8 cellular contexts compared by ENCODE assay signal in the genomic region with DNA sequence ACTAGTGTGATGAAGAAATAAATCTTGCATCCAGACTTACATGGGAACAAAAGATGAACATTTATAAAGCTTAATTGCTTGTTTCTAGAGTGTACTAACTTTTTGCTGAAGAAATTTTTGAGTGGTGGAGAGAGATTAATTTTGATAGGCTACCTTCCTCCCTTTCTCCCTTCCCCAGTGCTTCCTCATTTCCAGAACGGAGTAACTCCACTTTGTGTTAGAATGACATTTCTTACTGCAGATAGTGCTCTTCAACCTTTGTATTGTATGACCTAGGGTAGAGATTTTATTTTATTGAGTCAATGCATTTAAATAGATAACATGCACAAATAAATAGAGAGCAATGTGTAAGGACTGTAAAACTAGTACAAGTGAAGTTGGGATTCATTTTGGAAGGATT. TPM values are rescaled to one million over a fixed set of nuclear protein-coding genes. Genes with fewer than 3 reads are reported as not detected.
A peak's percentile ranks its signal among the peaks of the same experiment; 100 is the strongest.
DNase-seq lines count a peak whose midpoint lies in the region; ATAC-seq and TF ChIP-seq lines count a peak whose summit lies in the region.

No MANE protein-coding gene starts in this region.

- H3K4me3 Mint-ChIP-seq in CD8-positive, alpha-beta T cell: peak overlapping the region; percentile 83
- peak overlapping the region; percentile 94 for H3K4me3 Mint-ChIP-seq in natural killer cell treated with Interleukin-12 subunit alpha and Interleukin-12 subunit beta and Interleukin-15 and Interleukin-18, amount 100 ng/mL, for 72 hours

- dilution Hi-C loops in mammary epithelial cell (cut with HindIII; ENCODE audit: low sequenced_read_pairs): no loop called here

- peaks cover 23% of the 10 kb centered on the region for H3K4me1 ChIP-seq in CD8-positive, alpha-beta T cell (ENCODE audit: insufficient read depth, low read length)
- H3K4me1 ChIP-seq in mammary epithelial cell (ENCODE audit: insufficient read depth, low read length): peaks cover 3% of the 10 kb centered on the region

- H2AFZ ChIP-seq in mammary epithelial cell (ENCODE audit: low read depth, low read length): no peak overlapping the region

- H4K20me1 ChIP-seq in mammary epithelial cell (ENCODE audit: insufficient read depth, low read length): peaks cover 2% of the 10 kb centered on the region

- peaks cover 68% of the 10 kb centered on the region for H3K79me2 ChIP-seq in mammary epithelial cell (ENCODE audit: insufficient read depth, low read length)

- in situ Hi-C loops in mammary epithelial cell (cut with MboI; ENCODE audit: low sequenced_read_pairs in 2 of 2): loop anchor here in 1 of 2 donors (10.0 kb wide), 1 partner anchor 144 kb away; the partner anchor contains the start of gene RNF7

- CTCF ChIA-PET in CD8-positive, alpha-beta T cell (lab: Charles Lee): interaction anchor here (1.2 to 1.3 kb wide), 2 partner anchors 139 to 145 kb away, joined by 3 to 5 read pairs; no protein-coding TSS in a partner anchor
- CTCF ChIA-PET in mammary epithelial cell (lab: Charles Lee; ENCODE audit: low non-redundant PET): interaction anchor here (0.6 kb wide), 1 partner anchor 35 kb away, joined by 3 read pairs; no protein-coding TSS in a partner anchor

- peaks cover 46% of the 10 kb centered on the region for H3K4me1 Mint-ChIP-seq in CD8-positive, alpha-beta T cell (ENCODE audit: low read depth)
- H3K4me1 Mint-ChIP-seq in natural killer cell treated with Interleukin-12 subunit alpha and Interleukin-12 subunit beta and Interleukin-15 and Interleukin-18, amount 100 ng/mL, for 72 hours (ENCODE audit: low read depth in 2 of 2): peaks cover 30 to 33% of the 10 kb centered on the region in 2 donors

- no peaks in the 10 kb centered on the region for H3K9me3 Mint-ChIP-seq in CD8-positive, alpha-beta T cell
- no peaks in the 10 kb centered on the region for H3K9me3 Mint-ChIP-seq in natural killer cell treated with Interleukin-12 subunit alpha and Interleukin-12 subunit beta and Interleukin-15 and Interleukin-18, amount 100 ng/mL, for 72 hours

- 18% methylated on average over 1 of the region's 1 CpG for WGBS in mammary epithelial cell (ENCODE audit: low coverage, missing lambda C conversion rate)

- no peak for DNase-seq in CD8-positive, alpha-beta T cell
- DNase-seq in LNCaP clone FGC (ENCODE audit: low read depth) (no peak), mammary epithelial cell (no peak), DMS114 treated with DMSO at 0.1 percent for 48 hours (lab: John Stamatoyannopoulos, UW; ENCODE audit: unreplicated experiment) (no peak), AG08396 (ENCODE audit: low spot score) (no peak), GDM1 (lab: John Stamatoyannopoulos, UW) (no peak)
- no peak for DNase-seq in natural killer cell treated with Interleukin-12 subunit alpha and Interleukin-12 subunit beta and Interleukin-15 and Interleukin-18, amount 100 ng/mL, for 72 hours (ENCODE audit: low spot score)

- intact Hi-C loops in CD8-positive, alpha-beta T cell (cut with DNase I, micrococcal nuclease): loop anchor here (2.0 to 10.0 kb wide), 12 partner anchors 34 to 1244 kb away; partner anchors contain the start of genes TFDP2 (in 2 of the 2), GK5 (in 1 of the 2), PXYLP1 (in 1 of the 2) and RASA2 (in 1 of the 2)
- intact Hi-C loops in mammary epithelial cell (cut with micrococcal nuclease): no loop called here

- H3K27me3 ChIP-seq in CD8-positive, alpha-beta T cell (ENCODE audit: insufficient read depth, low read length): no peaks in the 10 kb centered on the region
- H3K27me3 ChIP-seq in mammary epithelial cell (ENCODE audit: insufficient read depth, low read length): no peaks in the 10 kb centered on the region

- peak overlapping the region; percentile 89 for H3K4me2 ChIP-seq in mammary epithelial cell (ENCODE audit: insufficient read depth, low read depth, low read length)

- H3K9me3 ChIP-seq in CD8-positive, alpha-beta T cell (ENCODE audit: low read length): no peaks in the 10 kb centered on the region
- H3K9me3 ChIP-seq in mammary epithelial cell (replicated peaks; ENCODE audit: insufficient read depth, low read length): no peaks in the 10 kb centered on the region

- H3K4me3 ChIP-seq in CD8-positive, alpha-beta T cell (ENCODE audit: low read depth, low read length): no peak overlapping the region
- H3K4me3 ChIP-seq in LNCaP clone FGC (ENCODE audit: low read depth, low read length) (peak overlapping the region; percentile 82), mammary epithelial cell (replicated peaks in 1 of 3; ENCODE audit: insufficient read depth in 1 of 3, low read depth in 2 of 3, low read length in 3 of 3) (peak overlapping the region; percentile 79 to 83 (median 82))

- no peak overlapping the region for H3K27ac ChIP-seq in CD8-positive, alpha-beta T cell (ENCODE audit: low read depth, low read length)
- H3K27ac ChIP-seq in mammary epithelial cell (ENCODE audit: insufficient read depth, low read depth, low read length): peak overlapping the region; percentile 85

- no peaks in the 10 kb centered on the region for H3K36me3 ChIP-seq in CD8-positive, alpha-beta T cell (ENCODE audit: insufficient read depth, low read length)
- peaks cover 5% of the 10 kb centered on the region for H3K36me3 ChIP-seq in mammary epithelial cell (ENCODE audit: insufficient read depth, low read length)

- no peaks in the 10 kb centered on the region for H3K27me3 Mint-ChIP-seq in CD8-positive, alpha-beta T cell (ENCODE audit: low read depth)
- no peaks in the 10 kb centered on the region for H3K27me3 Mint-ChIP-seq in natural killer cell treated with Interleukin-12 subunit alpha and Interleukin-12 subunit beta and Interleukin-15 and Interleukin-18, amount 100 ng/mL, for 72 hours

- no peak overlapping the region for H3K27ac Mint-ChIP-seq in CD8-positive, alpha-beta T cell
- H3K27ac Mint-ChIP-seq in natural killer cell treated with Interleukin-12 subunit alpha and Interleukin-12 subunit beta and Interleukin-15 and Interleukin-18, amount 100 ng/mL, for 72 hours: peak overlapping the region; percentile 79 to 81

- ATAC-seq in CD8-positive, alpha-beta T cell: no peak
- ATAC-seq in natural killer cell treated with Interleukin-12 subunit alpha and Interleukin-12 subunit beta and Interleukin-15 and Interleukin-18, amount 100 ng/mL, for 72 hours: no peak
- ATAC-seq in HG02884 (IDR thresholded peaks at IDR 0.05; ENCODE audit: unreplicated experiment): no peak

- TF ChIP-seq CTCF in CD8-positive, alpha-beta T cell (IDR thresholded peaks at IDR 0.05): no peak
- TF ChIP-seq CTCF in LNCaP clone FGC (IDR thresholded peaks at IDR 0.05; ENCODE audit: control insufficient read depth, extremely low read depth, insufficient read depth) (no peak), mammary epithelial cell (conservative IDR thresholded peaks at IDR 0.05 in 1 of 2, IDR thresholded peaks at IDR 0.05 in 1 of 2; ENCODE audit: extremely low read depth in 1 of 2, insufficient read depth in 1 of 2, low read depth in 1 of 2, low read length in 2 of 2) (no peak)

- H3K9ac ChIP-seq in mammary epithelial cell (ENCODE audit: insufficient read depth, low read length): peak overlapping the region; percentile 73

- BruUV-seq in mammary epithelial cell (replicated peaks; lab: Mats Ljungman, UMichigan): no TSS peak

- POLR2A ChIA-PET in CD8-positive, alpha-beta T cell (lab: Charles Lee): interaction anchor here (0.5 to 4.1 kb wide), 6 partner anchors 8 to 568 kb away, joined by 3 to 40 read pairs (median 6); partner anchors contain the start of gene RNF7

- H3K36me3 Mint-ChIP-seq in CD8-positive, alpha-beta T cell: peaks cover 6% of the 10 kb centered on the region
- H3K36me3 Mint-ChIP-seq in natural killer cell treated with Interleukin-12 subunit alpha and Interleukin-12 subunit beta and Interleukin-15 and Interleukin-18, amount 100 ng/mL, for 72 hours: no peaks in the 10 kb centered on the region

RNA-seq across cellular contexts. Expression of gene ATP1B3, which starts 1.9 kb away (rescaled TPM):
- 10 to 100 TPM; 64.5 to 69.5 TPM for total RNA-seq in CD8-positive, alpha-beta T cell
- 100 to 1,000 TPM in 1 of 2 donors, 10 to 100 TPM in 1; 64.8 to 159 TPM for total RNA-seq in mammary epithelial cell
- 245 TPM for polyA plus RNA-seq in mammary epithelial cell
- polyA minus RNA-seq in mammary epithelial cell: 327 TPM
- total RNA-seq in natural killer cell treated with Interleukin-12 subunit alpha and Interleukin-12 subunit beta and Interleukin-15 and Interleukin-18, amount 100 ng/mL, for 72 hours: 100 to 1,000 TPM; 135 to 166 TPM
